In the genomic region with DNA sequence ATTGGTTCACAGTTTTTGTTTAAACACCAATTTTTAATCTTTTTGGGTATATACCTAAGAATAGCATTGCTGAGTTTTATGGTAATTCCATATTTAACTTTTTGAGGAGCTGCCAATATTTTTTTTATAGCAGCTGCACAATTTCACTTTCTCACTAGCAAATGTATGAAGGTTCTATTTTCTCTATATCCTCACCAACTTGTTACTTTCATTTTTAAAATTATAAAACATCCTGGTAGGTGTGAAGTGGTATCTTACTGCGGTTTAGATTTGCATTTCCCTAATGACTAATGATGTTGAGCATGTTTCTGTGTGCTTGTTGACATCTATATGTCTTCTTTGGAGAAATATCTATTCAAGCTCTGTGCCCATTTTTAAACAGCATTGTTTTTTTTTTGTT, we compare ENCODE assay signal across 16 cellular contexts.
DNase-seq lines count a peak whose midpoint lies in the region; ATAC-seq lines count a peak whose summit lies in the region.
"Had no signal": no experiment of that assay in that cellular context is flagged by ENCODE, and none has a peak within 500 bp of the region (broad histone marks: within the 10 kb centered on the region; RNA-seq: fewer than 3 reads in every experiment).

No MANE protein-coding gene starts in this region.

- peaks cover 3% of the 10 kb centered on the region for H3K4me1 ChIP-seq in ACC112 (ENCODE audit: control insufficient read depth, insufficient read depth, low read length, unreplicated experiment)
- H3K4me1 ChIP-seq: suprapubic skin had no signal

- H2AFZ ChIP-seq in ACC112 (ENCODE audit: low read length, unreplicated experiment), result peak overlapping the region; percentile 39

- H3K79me2 ChIP-seq in ACC112 (ENCODE audit: control insufficient read depth, insufficient read depth, low read length, unreplicated experiment), result no peaks in the 10 kb centered on the region

- H3K36me3 ChIP-seq in ACC112 (ENCODE audit: insufficient read depth, low read length), result no peaks in the 10 kb centered on the region
- H3K36me3 ChIP-seq: neutrophil, suprapubic skin had no signal

- no peak overlapping the region for H3K4me3 ChIP-seq in ACC112 (ENCODE audit: low read depth, low read length)
- H3K4me3 ChIP-seq: SK-N-MC, suprapubic skin had no signal

- H3K27me3 ChIP-seq in ACC112 (ENCODE audit: insufficient read depth, low read length), result no peaks in the 10 kb centered on the region
- H3K27me3 ChIP-seq: neutrophil, suprapubic skin had no signal

- no peak overlapping the region for H3K27ac ChIP-seq in ACC112 (ENCODE audit: low read depth, low read length)
- H3K27ac ChIP-seq: 22Rv1, neutrophil, SK-N-MC, suprapubic skin had no signal

- DNase-seq in NCI-H2029 treated with DMSO at 0.1 percent for 48 hours (lab: John Stamatoyannopoulos, UW) (no peak), posterior cingulate gyrus (no peak)
- DNase-seq in stimulated activated CD4-positive, alpha-beta T cell treated with anti-CD3 and anti-CD28 coated beads, Interleukin-1b, Interleukin-23, amount 100 ng/mL, for 48 hours, result no peak
- DNase-seq: activated gamma-delta T cell; CD4-positive, CD25-positive, alpha-beta regulatory T cell; mesenchymal stem cell; NCI-H345 had no signal

- peak; percentile 78 for ATAC-seq in GM19463 (IDR thresholded peaks at IDR 0.05; ENCODE audit: unreplicated experiment)
- peak; percentile 87 for ATAC-seq in HG02852 (IDR thresholded peaks at IDR 0.05; ENCODE audit: unreplicated experiment)
- peak; percentile 95 for ATAC-seq in HG03442 (IDR thresholded peaks at IDR 0.05; ENCODE audit: unreplicated experiment)
- ATAC-seq in HG02870 (IDR thresholded peaks at IDR 0.05; ENCODE audit: unreplicated experiment), result no peak

- intact Hi-C loops in posterior cingulate gyrus (cut with DNase I), result no loop called here
